In genomic region chr18:5894613-5895299, GRCh38 we compare ENCODE assay signal across 8 cellular contexts. TPM values are rescaled to one million over a fixed set of nuclear protein-coding genes. Genes with fewer than 3 reads are reported as not detected.
DNase-seq lines count a peak whose midpoint lies in the region; ATAC-seq and TF ChIP-seq lines count a peak whose summit lies in the region.

No MANE protein-coding gene starts in this region.

- no peaks in the 10 kb centered on the region for H3K36me3 Mint-ChIP-seq in endodermal cell (ENCODE audit: low read depth)
- H3K36me3 Mint-ChIP-seq in CD4-positive, alpha-beta memory T cell = no peaks in the 10 kb centered on the region

- 0% methylated on average over 40 to 56 of the region's 56 CpGs for WGBS in endodermal cell (ENCODE audit: insufficient coverage in 1 of 2, insufficient read length in 1 of 2), 2 experiments

- TF ChIP-seq CTCF in endodermal cell (conservative IDR thresholded peaks at IDR 0.05) = no peak

- CTCF ChIA-PET in CD4-positive, alpha-beta memory T cell (lab: Charles Lee; ENCODE audit: partially characterized antibody) = no interaction called here

- DNase-seq in DMS53 (lab: John Stamatoyannopoulos, UW) (peak; percentile 82), endodermal cell (peak; percentile 79), SKM-1 treated with dmso at 0.1 percent for 144 hours (lab: John Stamatoyannopoulos, UW; ENCODE audit: unreplicated experiment) (no peak), dedifferentiated amniotic fluid mesenchymal stem cell (ENCODE audit: extremely low spot score) (no peak), MG63 (no peak)
- no peak for DNase-seq in CD4-positive, alpha-beta memory T cell

- peak overlapping the region; percentile 59 for H3K9ac ChIP-seq in endodermal cell (ENCODE audit: extremely low read depth, low read length, poor library complexity, severe bottlenecking)

- H3K4me3 ChIP-seq in endodermal cell (ENCODE audit: low read length) = peak overlapping the region; percentile 87
- H3K4me3 ChIP-seq in neuron (ENCODE audit: low read length) = peak overlapping the region; percentile 94
- no peak overlapping the region; the same call in 1 of the 2 replicates for H3K4me3 ChIP-seq in MG63
- H3K4me3 ChIP-seq in CD4-positive, alpha-beta memory T cell (ENCODE audit: low read length in 2 of 2) = no peak overlapping the region

- H3K27me3 ChIP-seq in endodermal cell (ENCODE audit: control insufficient read depth, insufficient read depth, low read length, poor library complexity, severe bottlenecking) = peaks cover 40% of the 10 kb centered on the region
- no peaks in the 10 kb centered on the region for H3K27me3 ChIP-seq in neuron (ENCODE audit: insufficient read depth, low read length)
- peaks cover 35% of the 10 kb centered on the region for H3K27me3 ChIP-seq in MG63
- H3K27me3 ChIP-seq in CD4-positive, alpha-beta memory T cell (ENCODE audit: insufficient read depth, low read length) = peaks cover 23% of the 10 kb centered on the region

- peak overlapping the region; percentile 91 for H3K27ac ChIP-seq in endodermal cell (ENCODE audit: low read depth, low read length)
- H3K27ac ChIP-seq in CD4-positive, alpha-beta memory T cell (ENCODE audit: low read depth, low read length) = no peak overlapping the region

- peak overlapping the region; percentile 72 for H3K4me3 Mint-ChIP-seq in endodermal cell
- peak overlapping the region in 4 of 8 donors; percentile 32 to 71 (median 56) for H3K4me3 Mint-ChIP-seq in CD4-positive, alpha-beta memory T cell

- intact Hi-C loops in CD4-positive, alpha-beta memory T cell (cut with micrococcal nuclease) = loop anchor here (10.0 kb wide), 1 partner anchor 820 kb away; no protein-coding TSS in a partner anchor

- no peaks in the 10 kb centered on the region for H3K9me3 ChIP-seq in endodermal cell (ENCODE audit: control insufficient read depth, low read length)
- peaks cover 6% of the 10 kb centered on the region for H3K9me3 ChIP-seq in neuron (ENCODE audit: low read length)
- H3K9me3 ChIP-seq in MG63 = no peaks in the 10 kb centered on the region
- no peaks in the 10 kb centered on the region for H3K9me3 ChIP-seq in CD4-positive, alpha-beta memory T cell (ENCODE audit: control insufficient read depth in 1 of 2, low read length in 2 of 2)

- H3K4me1 ChIP-seq in endodermal cell (ENCODE audit: control insufficient read depth, insufficient read depth, low read length) (peaks cover 7% of the 10 kb centered on the region), neuron (ENCODE audit: insufficient read depth, low read length) (peaks cover 34% of the 10 kb centered on the region)
- H3K4me1 ChIP-seq in CD4-positive, alpha-beta memory T cell (ENCODE audit: insufficient read depth, low read length) = no peaks in the 10 kb centered on the region

- peaks cover 59% of the 10 kb centered on the region for H3K27me3 Mint-ChIP-seq in endodermal cell (ENCODE audit: insufficient read depth)
- H3K27me3 Mint-ChIP-seq in CD4-positive, alpha-beta memory T cell = peaks cover 39 to 48% of the 10 kb centered on the region in 2 donors

- peak; percentile 11 for ATAC-seq in HG03135 (IDR thresholded peaks at IDR 0.05; ENCODE audit: unreplicated experiment)

- H3K36me3 ChIP-seq in endodermal cell (ENCODE audit: control insufficient read depth, insufficient read depth, low read length) (no peaks in the 10 kb centered on the region), neuron (ENCODE audit: insufficient read depth, low read length) (peaks cover 26% of the 10 kb centered on the region), MG63 (no peaks in the 10 kb centered on the region)
- no peaks in the 10 kb centered on the region for H3K36me3 ChIP-seq in CD4-positive, alpha-beta memory T cell (ENCODE audit: insufficient read depth, low read length)

- peak overlapping the region; percentile 93 for H2AFZ ChIP-seq in neuron (ENCODE audit: low read depth, low read length)

- H3K4me1 Mint-ChIP-seq in endodermal cell = peaks cover 33% of the 10 kb centered on the region
- H3K4me1 Mint-ChIP-seq in CD4-positive, alpha-beta memory T cell = peaks cover 0 to 10% (median 6%) of the 10 kb centered on the region in 4 donors

- no peak overlapping the region for H3K27ac Mint-ChIP-seq in endodermal cell
- H3K27ac Mint-ChIP-seq in CD4-positive, alpha-beta memory T cell = no peak overlapping the region

- POLR2A ChIA-PET in CD4-positive, alpha-beta memory T cell (lab: Charles Lee; ENCODE audit: partially characterized antibody) = no interaction called here

- H3K9me3 Mint-ChIP-seq in endodermal cell = no peaks in the 10 kb centered on the region
- peaks cover 0 to 5% (median 0%) of the 10 kb centered on the region in 8 donors for H3K9me3 Mint-ChIP-seq in CD4-positive, alpha-beta memory T cell

RNA-seq across cellular contexts. Expression of gene TMEM200C, which starts 0.6 kb away (rescaled TPM):
- 1 to 10 TPM; 4.7 to 7.3 TPM for total RNA-seq in endodermal cell
- polyA plus RNA-seq in endodermal cell (2013, experiment 1 of 2) = 8.8 TPM
- polyA plus RNA-seq in endodermal cell (2013, experiment 2 of 2) = 9.9 TPM
- 0.13 TPM in 1 of 2 replicates, not detected in the other for total RNA-seq in MG63 (2014; rRNA removed; shearing (Covaris generic); ENCODE audit: low replicate concordance)
- not detected for total RNA-seq in CD4-positive, alpha-beta memory T cell
- not detected for polyA plus RNA-seq in CD4-positive, alpha-beta memory T cell

Comparison
In these comparisons a context has a peak if more than half of its experiments do, and no peak if none do; other contexts are left out.
1. DNase-seq: peak in DMS53 (single experiment) and endodermal cell (single experiment); none in SKM-1 treated with dmso at 0.1 percent for 144 hours (single experiment), dedifferentiated amniotic fluid mesenchymal stem cell (single experiment), MG63 (single experiment) and CD4-positive, alpha-beta memory T cell (0 of 5).
2. H3K4me3 ChIP-seq: peak in endodermal cell (single experiment) and neuron (single experiment); none in MG63 (single experiment) and CD4-positive, alpha-beta memory T cell (0 of 2).